Comparison of ENCODE assay signal across 15 cellular contexts in genomic region chr1:225835752-225836151, GRCh38. TPM values are rescaled to one million over a fixed set of nuclear protein-coding genes. Genes with fewer than 3 reads are reported as not detected.
DNase-seq lines count a peak whose midpoint lies in the region; TF ChIP-seq lines count a peak whose summit lies in the region.
"Had no signal": no experiment of that assay in that cellular context is flagged by ENCODE, and none has a peak within 500 bp of the region (broad histone marks: within the 10 kb centered on the region; RNA-seq: fewer than 3 reads in every experiment).

No MANE protein-coding gene starts in this region.

- H3K9me3 ChIP-seq in right atrium auricular region (no peaks in the 10 kb centered on the region), tibial artery (no peaks in the 10 kb centered on the region)

- no peaks in the 10 kb centered on the region for H3K27me3 ChIP-seq in right atrium auricular region
- no peaks in the 10 kb centered on the region for H3K27me3 ChIP-seq in tibial artery
- H3K27me3 ChIP-seq: foreskin keratinocyte had no signal

- H3K27ac Mint-ChIP-seq in activated naive CD4-positive, alpha-beta T cell treated with anti-CD3 and anti-CD28 coated beads, Interleukin-2, amount 50 U/mL, for 24 hours: peak overlapping the region; percentile 55
- no peak overlapping the region for H3K27ac Mint-ChIP-seq in activated naive CD4-positive, alpha-beta T cell treated with anti-CD3 and anti-CD28 coated beads for 36 hours
- H3K27ac Mint-ChIP-seq in brain: peak overlapping the region in 3 of 5 experiments; percentile 21 to 85 (median 81)
- H3K27ac Mint-ChIP-seq: T-helper 1 cell treated with Interleukin-12 subunit alpha and Interleukin-12 subunit beta and Interleukin-4 antibody, amounts not matched to agents 30 μg/mL and 1 μg/mL, for 36 hours had no signal

- TF ChIP-seq CTCF in brain (conservative IDR thresholded peaks at IDR 0.05) (no peak), right atrium auricular region (IDR thresholded peaks at IDR 0.05) (no peak), tibial artery (IDR thresholded peaks at IDR 0.05) (no peak)

- CTCF ChIA-PET in activated naive CD4-positive, alpha-beta T cell treated with anti-CD3 and anti-CD28 coated beads for 36 hours (lab: Charles Lee): no interaction called here

- no peak overlapping the region for H3K4me3 Mint-ChIP-seq in activated naive CD4-positive, alpha-beta T cell treated with anti-CD3 and anti-CD28 coated beads, Interleukin-2, amount 50 U/mL, for 24 hours
- no peak overlapping the region for H3K4me3 Mint-ChIP-seq in activated naive CD4-positive, alpha-beta T cell treated with anti-CD3 and anti-CD28 coated beads for 36 hours
- no peak overlapping the region for H3K4me3 Mint-ChIP-seq in brain
- H3K4me3 Mint-ChIP-seq: neural crest cell; T-helper 1 cell treated with Interleukin-12 subunit alpha and Interleukin-12 subunit beta and Interleukin-4 antibody, amounts not matched to agents 30 μg/mL and 1 μg/mL, for 36 hours had no signal

- DNase-seq in activated naive CD4-positive, alpha-beta T cell treated with anti-CD3 and anti-CD28 coated beads for 36 hours: no peak
- DNase-seq in right atrium auricular region (ENCODE audit: low spot score) (peak; percentile 76), tibial artery (peak; percentile 72 to 84), kidney glomerular epithelial cell (lab: John Stamatoyannopoulos, UW) (no peak), germinal center (ENCODE audit: low spot score) (no peak)
- no peak for DNase-seq in stimulated activated CD4-positive, alpha-beta T cell treated with anti-CD3 and anti-CD28 coated beads, Interleukin-12 subunit alpha, Interleukin-12 subunit beta, amount 100 ng/mL, for 4 hours
- DNase-seq: ACHN; activated effector memory CD4-positive, alpha-beta T cell treated with Interleukin-2 at 50 U/mL for 16 hours; foreskin keratinocyte; Kasumi-1 had no signal

- H3K36me3 ChIP-seq in right atrium auricular region (peaks cover 47% of the 10 kb centered on the region), tibial artery (peaks cover 16 to 55% (median 27%) of the 10 kb centered on the region in 3 donors)

- peak overlapping the region in 1 of 2 donors; percentile 21 for H3K27ac ChIP-seq in right atrium auricular region
- H3K27ac ChIP-seq in tibial artery: peak overlapping the region; percentile 65 to 69
- H3K27ac ChIP-seq: foreskin keratinocyte had no signal

- H3K4me3 ChIP-seq in right atrium auricular region: no peak overlapping the region
- H3K4me3 ChIP-seq in tibial artery: no peak overlapping the region
- H3K4me3 ChIP-seq: GM12878 had no signal

- no peaks in the 10 kb centered on the region for H3K9me3 Mint-ChIP-seq in activated naive CD4-positive, alpha-beta T cell treated with anti-CD3 and anti-CD28 coated beads, Interleukin-2, amount 50 U/mL, for 24 hours
- no peaks in the 10 kb centered on the region for H3K9me3 Mint-ChIP-seq in activated naive CD4-positive, alpha-beta T cell treated with anti-CD3 and anti-CD28 coated beads for 36 hours
- no peaks in the 10 kb centered on the region for H3K9me3 Mint-ChIP-seq in brain
- H3K9me3 Mint-ChIP-seq: neural crest cell; T-helper 1 cell treated with Interleukin-12 subunit alpha and Interleukin-12 subunit beta and Interleukin-4 antibody, amounts not matched to agents 30 μg/mL and 1 μg/mL, for 36 hours had no signal

- peaks cover 0 to 26% of the 10 kb centered on the region in 2 donors for H3K4me1 ChIP-seq in right atrium auricular region
- H3K4me1 ChIP-seq in tibial artery: peaks cover 0 to 26% (median 14%) of the 10 kb centered on the region in 4 donors
- H3K4me1 ChIP-seq: foreskin keratinocyte had no signal

- intact Hi-C loops in activated naive CD4-positive, alpha-beta T cell treated with anti-CD3 and anti-CD28 coated beads for 36 hours (cut with micrococcal nuclease): no loop called here
- intact Hi-C loops in tibial artery (cut with DNase I; ENCODE audit: low total_unique reads): no loop called here

- peaks cover 17% of the 10 kb centered on the region for H3K4me1 Mint-ChIP-seq in activated naive CD4-positive, alpha-beta T cell treated with anti-CD3 and anti-CD28 coated beads, Interleukin-2, amount 50 U/mL, for 24 hours
- H3K4me1 Mint-ChIP-seq in activated naive CD4-positive, alpha-beta T cell treated with anti-CD3 and anti-CD28 coated beads for 36 hours (ENCODE audit: low read depth): peaks cover 5% of the 10 kb centered on the region
- peaks cover 6% of the 10 kb centered on the region for H3K4me1 Mint-ChIP-seq in brain
- H3K4me1 Mint-ChIP-seq: neural crest cell had no signal

- no peaks in the 10 kb centered on the region for H3K27me3 Mint-ChIP-seq in activated naive CD4-positive, alpha-beta T cell treated with anti-CD3 and anti-CD28 coated beads, Interleukin-2, amount 50 U/mL, for 24 hours
- H3K27me3 Mint-ChIP-seq in activated naive CD4-positive, alpha-beta T cell treated with anti-CD3 and anti-CD28 coated beads for 36 hours (ENCODE audit: low read depth): no peaks in the 10 kb centered on the region
- H3K27me3 Mint-ChIP-seq in brain: no peaks in the 10 kb centered on the region

- no peaks in the 10 kb centered on the region for H3K36me3 Mint-ChIP-seq in activated naive CD4-positive, alpha-beta T cell treated with anti-CD3 and anti-CD28 coated beads, Interleukin-2, amount 50 U/mL, for 24 hours
- H3K36me3 Mint-ChIP-seq in activated naive CD4-positive, alpha-beta T cell treated with anti-CD3 and anti-CD28 coated beads for 36 hours (ENCODE audit: low read depth): no peaks in the 10 kb centered on the region
- H3K36me3 Mint-ChIP-seq in brain: peaks cover 60% of the 10 kb centered on the region

RNA-seq across cellular contexts. Expression of gene EPHX1, which starts 25.8 kb away (rescaled TPM):
- total RNA-seq in activated naive CD4-positive, alpha-beta T cell treated with anti-CD3 and anti-CD28 coated beads for 36 hours: 1 to 10 TPM; 3.8 to 5.0 TPM
- polyA plus RNA-seq in brain (ENCODE audit: insufficient read depth, low read depth, low replicate concordance): 238 TPM
- 10 to 100 TPM; 57.7 to 66.0 TPM for total RNA-seq in right atrium auricular region

RNA-seq across cellular contexts. Expression of gene TMEM63A, which starts 46.4 kb away (rescaled TPM):
- total RNA-seq in activated naive CD4-positive, alpha-beta T cell treated with anti-CD3 and anti-CD28 coated beads for 36 hours: 10 to 100 TPM; 34.3 to 34.7 TPM
- polyA plus RNA-seq in brain (ENCODE audit: insufficient read depth, low read depth, low replicate concordance): 34.6 TPM
- 10 to 100 TPM; 16.0 to 19.0 TPM for total RNA-seq in right atrium auricular region

RNA-seq across cellular contexts. Expression of gene LEFTY1, which starts 53.2 kb away (rescaled TPM):
- total RNA-seq in activated naive CD4-positive, alpha-beta T cell treated with anti-CD3 and anti-CD28 coated beads for 36 hours: under 1 TPM in 1 of 2 experiments, not detected in 1; 0.22 TPM
- polyA plus RNA-seq in brain (ENCODE audit: insufficient read depth, low read depth, low replicate concordance): 1.0 TPM
- under 1 TPM in 1 of 2 donors, not detected in 1; 0.35 TPM for total RNA-seq in right atrium auricular region
- total RNA-seq: foreskin keratinocyte had no signal
- polyA plus RNA-seq: foreskin keratinocyte had no signal

RNA-seq across cellular contexts. Expression of gene SRP9, which starts 58.1 kb away (rescaled TPM):
- 100 to 1,000 TPM; 356 to 363 TPM for total RNA-seq in activated naive CD4-positive, alpha-beta T cell treated with anti-CD3 and anti-CD28 coated beads for 36 hours
- 251 TPM for polyA plus RNA-seq in brain (ENCODE audit: insufficient read depth, low read depth, low replicate concordance)
- 100 to 1,000 TPM; 143 to 216 TPM for total RNA-seq in right atrium auricular region

Comparison
In these comparisons a context has a peak if more than half of its experiments do, and no peak if none do; other contexts are left out.
1. DNase-seq: peak in right atrium auricular region (single experiment) and tibial artery (2 of 2); none in activated naive CD4-positive, alpha-beta T cell treated with anti-CD3 and anti-CD28 coated beads for 36 hours (single experiment), kidney glomerular epithelial cell (single experiment), germinal center (single experiment) and stimulated activated CD4-positive, alpha-beta T cell treated with anti-CD3 and anti-CD28 coated beads, Interleukin-12 subunit alpha, Interleukin-12 subunit beta, amount 100 ng/mL, for 4 hours (single experiment).
2. RNA of gene EPHX1, which starts 25.8 kb away (total RNA-seq): 57.7 to 66.0 TPM in right atrium auricular region; 3.8 to 5.0 TPM in activated naive CD4-positive, alpha-beta T cell treated with anti-CD3 and anti-CD28 coated beads for 36 hours; every median in the first group is over 4 times any median in the second.